ENCODE assay signal across 31 cellular contexts in the genomic region with DNA sequence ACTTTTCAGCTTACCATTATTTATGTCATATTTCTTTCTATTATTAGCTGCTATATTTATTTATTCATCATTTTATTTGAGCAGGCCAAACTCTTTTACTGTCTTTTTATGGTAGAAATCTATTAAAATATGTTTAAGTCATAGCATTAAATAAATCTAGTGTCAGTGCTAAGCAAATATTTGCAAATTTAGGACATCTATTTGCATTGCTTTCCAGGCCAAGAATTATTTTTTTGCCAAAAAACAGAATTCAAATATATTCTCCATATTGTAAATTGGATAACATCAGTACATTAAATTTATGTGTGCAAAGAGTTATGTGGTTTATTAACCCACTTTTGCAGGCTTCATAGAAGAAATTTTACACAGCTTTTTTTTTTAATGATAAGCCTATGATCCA.
"Had no signal": no experiment of that assay in that cellular context is flagged by ENCODE, and none has a peak within 500 bp of the region (broad histone marks: within the 10 kb centered on the region; RNA-seq: fewer than 3 reads in every experiment).

No MANE protein-coding gene starts in this region.

- H3K36me3 ChIP-seq: adrenal gland, ascending aorta, brain microvascular endothelial cell, breast epithelium, cardiac muscle cell had no signal

- H3K27me3 ChIP-seq: adrenal gland, ascending aorta, body of pancreas, brain microvascular endothelial cell, breast epithelium, cardiac muscle cell had no signal

- H3K27ac ChIP-seq: adrenal gland, ascending aorta, body of pancreas, brain microvascular endothelial cell, breast epithelium, cardiac muscle cell had no signal

- DNase-seq: activated effector memory CD4-positive, alpha-beta T cell treated with anti-CD3 and anti-CD28 coated beads, Interleukin-2, amount 50 U/mL, for 16 hours; activated effector memory CD4-positive, alpha-beta T cell treated with Interleukin-2 at 50 U/mL for 16 hours; activated gamma-delta T cell; activated gamma-delta T cell treated with Interleukin-2 at 50 U/mL for 16 hours; activated naive CD4-positive, alpha-beta T cell; activated naive CD4-positive, alpha-beta T cell treated with anti-CD3 and anti-CD28 coated beads for 36 hours; activated naive CD4-positive, alpha-beta T cell treated with anti-CD3 and anti-CD28 coated beads, Interleukin-2, amount 10 ng/mL, durations not matched to agents 7 days and 5 days; activated naive CD4-positive, alpha-beta T cell treated with anti-CD3 and anti-CD28 coated beads, Interleukin-2, amount 50 U/mL, for 16 hours; activated naive CD4-positive, alpha-beta T cell treated with Interleukin-2 at 50 U/mL for 16 hours; activated naive CD8-positive, alpha-beta T cell treated with anti-CD3 and anti-CD28 coated beads for 36 hours; activated naive CD8-positive, alpha-beta T cell treated with anti-CD3 and anti-CD28 coated beads, Interleukin-2, amount 10 ng/mL, durations not matched to agents 7 days and 5 days; activated naive CD8-positive, alpha-beta T cell treated with anti-CD3 and anti-CD28 coated beads, Interleukin-2, amount 50 U/mL, for 24 hours; activated T-cell treated with anti-CD3 and anti-CD28 coated beads, Interleukin-2, amount 50 U/mL, for 24 hours; activated T-cell treated with anti-CD3 and anti-CD28 coated beads, Interleukin-2, amount 50 U/mL, for 4 hours; activated T-cell treated with anti-CD3 and anti-CD28 coated beads, Interleukin-2, amount 50 U/mL, for 48 hours; activated T-cell treated with anti-CD3 and anti-CD28 coated beads, Interleukin-2, amount 50 U/mL, for 72 hours; adrenal gland; amniotic stem cell; amygdala; anterior cingulate cortex; aorta; body of pancreas; brain microvascular endothelial cell; caudate nucleus; central memory CD4-positive, alpha-beta T cell; cerebellar nuclear complex had no signal

- H3K4me3 ChIP-seq: adrenal gland, ascending aorta, body of pancreas, breast epithelium, cardiac muscle cell had no signal

- ATAC-seq: activated naive CD4-positive, alpha-beta T cell treated with anti-CD3 and anti-CD28 coated beads, Interleukin-2, amount 50 U/mL, for 72 hours; activated naive CD8-positive, alpha-beta T cell treated with anti-CD3 and anti-CD28 coated beads, Interleukin-2, amount 50 U/mL, for 24 hours; activated T-cell treated with anti-CD3 and anti-CD28 coated beads, Interleukin-2, amount 50 U/mL, for 4 hours; activated T-cell treated with anti-CD3 and anti-CD28 coated beads, Interleukin-2, amount 50 U/mL, for 72 hours; activated T-helper 17 cell treated with anti-CD3 and anti-CD28 coated beads, Interleukin-2, amount 50 U/mL, for 72 hours; body of pancreas had no signal
